25 cellular contexts compared by ENCODE assay signal in the genomic region with DNA sequence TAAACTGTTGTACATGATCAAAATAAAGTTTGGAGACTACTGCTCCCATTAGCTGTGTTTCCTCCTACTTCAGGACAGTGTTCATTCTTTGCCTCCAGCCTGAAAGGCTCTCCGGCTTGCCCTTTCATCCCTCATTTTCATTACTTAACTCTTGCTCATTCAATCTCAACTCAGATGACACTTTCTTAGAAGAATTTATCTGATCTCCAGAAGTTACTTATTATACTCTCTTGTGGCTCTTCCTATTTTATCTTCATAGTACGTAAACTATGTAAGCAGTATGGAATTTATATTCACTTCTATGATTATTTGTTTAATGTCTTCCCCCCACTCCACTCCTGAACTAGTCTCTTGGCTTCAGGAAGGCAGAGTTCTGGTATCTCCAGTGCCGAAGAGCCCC.
"Had no signal": no experiment of that assay in that cellular context is flagged by ENCODE, and none has a peak within 500 bp of the region (broad histone marks: within the 10 kb centered on the region; RNA-seq: fewer than 3 reads in every experiment).

No MANE protein-coding gene starts in this region.

- FAIRE-seq: bronchial epithelial cell had no signal

- H3K27me3 Mint-ChIP-seq: activated CD4-positive, alpha-beta memory T cell treated with anti-CD3 and anti-CD28 coated beads, Interleukin-2, amount 10 ng/mL, durations not matched to agents 7 days and 5 days; activated CD4-positive, alpha-beta T cell treated with anti-CD3 and anti-CD28 coated beads, Interleukin-2, amount 10 ng/mL, durations not matched to agents 7 days and 5 days; activated naive CD8-positive, alpha-beta T cell treated with anti-CD3 and anti-CD28 coated beads, Interleukin-2, amount 10 ng/mL, durations not matched to agents 7 days and 5 days had no signal

- H3K4me1 Mint-ChIP-seq: activated CD4-positive, alpha-beta memory T cell treated with anti-CD3 and anti-CD28 coated beads, Interleukin-2, amount 10 ng/mL, durations not matched to agents 7 days and 5 days; activated CD4-positive, alpha-beta T cell treated with anti-CD3 and anti-CD28 coated beads, Interleukin-2, amount 10 ng/mL, durations not matched to agents 7 days and 5 days; activated naive CD8-positive, alpha-beta T cell treated with anti-CD3 and anti-CD28 coated beads, Interleukin-2, amount 10 ng/mL, durations not matched to agents 7 days and 5 days had no signal

- DNase-seq: activated CD4-positive, alpha-beta memory T cell treated with anti-CD3 and anti-CD28 coated beads, Interleukin-2, amount 10 ng/mL, durations not matched to agents 7 days and 5 days; activated CD4-positive, alpha-beta T cell treated with anti-CD3 and anti-CD28 coated beads, Interleukin-2, amount 10 ng/mL, durations not matched to agents 7 days and 5 days; activated CD4-positive, CD25-positive, alpha-beta regulatory T cell; activated CD8-positive, alpha-beta memory T cell treated with anti-CD3 and anti-CD28 coated beads, Interleukin-2, amount 50 U/mL, for 48 hours; activated naive CD4-positive, alpha-beta T cell treated with anti-CD3 and anti-CD28 coated beads, Interleukin-2, amount 50 U/mL, for 16 hours; activated naive CD8-positive, alpha-beta T cell treated with anti-CD3 and anti-CD28 coated beads, Interleukin-2, amount 10 ng/mL, durations not matched to agents 7 days and 5 days; activated T-cell treated with anti-CD3 and anti-CD28 coated beads, Interleukin-2, amount 50 U/mL, for 1 hour; adrenal gland; anterior cingulate cortex; body of pancreas; central memory CD4-positive, alpha-beta T cell; Kasumi-1; KBM-7; NCI-H1105 treated with DMSO at 0.1 percent for 48 hours; NCI-H1436 treated with DMSO at 0.1 percent for 48 hours; NCI-H187 treated with DMSO at 0.1 percent for 48 hours; NCI-H2171; NCI-H2227 treated with DMSO at 0.1 percent for 48 hours; NCI-H526; NCI-H82; NK-92 treated with Interleukin-12 subunit alpha and Interleukin-12 subunit beta, amount 100 ng/mL, for 24 hours; SIG-M5; T-helper 1 cell had no signal

- H3K27me3 ChIP-seq: adrenal gland, body of pancreas had no signal

- H3K27ac ChIP-seq: adrenal gland, body of pancreas, VCaP had no signal

- H3K36me3 Mint-ChIP-seq: activated naive CD8-positive, alpha-beta T cell treated with anti-CD3 and anti-CD28 coated beads, Interleukin-2, amount 10 ng/mL, durations not matched to agents 7 days and 5 days had no signal

- H3K9me3 ChIP-seq: adrenal gland, body of pancreas had no signal

- H3K4me3 ChIP-seq: adrenal gland, body of pancreas had no signal

- H3K9me3 Mint-ChIP-seq: activated CD4-positive, alpha-beta memory T cell treated with anti-CD3 and anti-CD28 coated beads, Interleukin-2, amount 10 ng/mL, durations not matched to agents 7 days and 5 days; activated CD4-positive, alpha-beta T cell treated with anti-CD3 and anti-CD28 coated beads, Interleukin-2, amount 10 ng/mL, durations not matched to agents 7 days and 5 days; activated naive CD8-positive, alpha-beta T cell treated with anti-CD3 and anti-CD28 coated beads, Interleukin-2, amount 10 ng/mL, durations not matched to agents 7 days and 5 days had no signal

- H3K27ac Mint-ChIP-seq: activated CD4-positive, alpha-beta memory T cell treated with anti-CD3 and anti-CD28 coated beads, Interleukin-2, amount 10 ng/mL, durations not matched to agents 7 days and 5 days; activated CD4-positive, alpha-beta T cell treated with anti-CD3 and anti-CD28 coated beads, Interleukin-2, amount 10 ng/mL, durations not matched to agents 7 days and 5 days; activated naive CD8-positive, alpha-beta T cell treated with anti-CD3 and anti-CD28 coated beads, Interleukin-2, amount 10 ng/mL, durations not matched to agents 7 days and 5 days had no signal

- H3K36me3 ChIP-seq: adrenal gland had no signal

- H3K4me1 ChIP-seq: adrenal gland, body of pancreas had no signal

- ATAC-seq: body of pancreas had no signal

- H3K4me3 Mint-ChIP-seq: activated CD4-positive, alpha-beta memory T cell treated with anti-CD3 and anti-CD28 coated beads, Interleukin-2, amount 10 ng/mL, durations not matched to agents 7 days and 5 days; activated CD4-positive, alpha-beta T cell treated with anti-CD3 and anti-CD28 coated beads, Interleukin-2, amount 10 ng/mL, durations not matched to agents 7 days and 5 days; activated naive CD8-positive, alpha-beta T cell treated with anti-CD3 and anti-CD28 coated beads, Interleukin-2, amount 10 ng/mL, durations not matched to agents 7 days and 5 days had no signal
